ENCODE assay signal across 1 cellular context in genomic region chr18:50009772-50010171, GRCh38.
TF ChIP-seq lines count a peak whose summit lies in the region.

No MANE protein-coding gene starts in this region.

TF ChIP-seq in SK-N-SH treated with all-trans-retinoic acid at 6 μM for 48 hours, 23 proteins besides CTCF, POLR2A, EP300 and RAD21 (continued from another document):
- TF ChIP-seq CREB5 (CRISPR knock-in tag; IDR thresholded peaks at IDR 0.05; ENCODE audit: low read depth), result no peak
- no peak for TF ChIP-seq CSDC2 (CRISPR knock-in tag; IDR thresholded peaks at IDR 0.05)
TF ChIP-seq in SK-N-SH treated with all-trans-retinoic acid at 6 μM for 48 hours: peak in this region for 0.
